ENCODE assay signal across 10 cellular contexts in genomic region chr1:169309178-169310166, GRCh38. TPM values are rescaled to one million over a fixed set of nuclear protein-coding genes. Genes with fewer than 3 reads are reported as not detected.
DNase-seq lines count a peak whose midpoint lies in the region; ATAC-seq, FAIRE-seq and TF ChIP-seq lines count a peak whose summit lies in the region.
"Had no signal": no experiment of that assay in that cellular context is flagged by ENCODE, and none has a peak within 500 bp of the region (broad histone marks: within the 10 kb centered on the region; RNA-seq: fewer than 3 reads in every experiment).

No MANE protein-coding gene starts in this region.

- peaks cover 17% of the 10 kb centered on the region for H3K4me1 Mint-ChIP-seq in activated naive CD8-positive, alpha-beta T cell treated with anti-CD3 and anti-CD28 coated beads, Interleukin-2, amount 10 ng/mL, durations not matched to agents 7 days and 5 days

- peak; percentile 83 for ATAC-seq in GM19023 (IDR thresholded peaks at IDR 0.05; ENCODE audit: unreplicated experiment)
- ATAC-seq in HG03135 (IDR thresholded peaks at IDR 0.05; ENCODE audit: unreplicated experiment): peak; percentile 83
- ATAC-seq in activated naive CD8-positive, alpha-beta T cell treated with anti-CD3 and anti-CD28 coated beads, Interleukin-2, amount 10 ng/mL, durations not matched to agents 7 days and 5 days (ENCODE audit: low read depth): peak; percentile 75

- peaks cover 32% of the 10 kb centered on the region for H3K36me3 Mint-ChIP-seq in activated naive CD8-positive, alpha-beta T cell treated with anti-CD3 and anti-CD28 coated beads, Interleukin-2, amount 10 ng/mL, durations not matched to agents 7 days and 5 days

- H3K36me3 ChIP-seq in A673 (ENCODE audit: insufficient read depth, low read length, poor library complexity, severe bottlenecking): no peaks in the 10 kb centered on the region
- H3K36me3 ChIP-seq: MG63 had no signal

- no peak overlapping the region for H3K4me3 ChIP-seq in A673 (ENCODE audit: low read depth, low read length, poor library complexity, severe bottlenecking)
- H3K4me3 ChIP-seq: lung, MG63 had no signal

- no peak for FAIRE-seq in urothelium cell line (lab: Jason Lieb, UNC)

- H3K27ac ChIP-seq in A673 (ENCODE audit: low read depth, low read length, poor library complexity, severe bottlenecking): no peak overlapping the region

- no TSS peak for BruUV-seq in A673 (replicated peaks; lab: Mats Ljungman, UMichigan)

- CTCF ChIA-PET in A673 (lab: Charles Lee): no interaction called here

- no peaks in the 10 kb centered on the region for H3K27me3 Mint-ChIP-seq in activated naive CD8-positive, alpha-beta T cell treated with anti-CD3 and anti-CD28 coated beads, Interleukin-2, amount 10 ng/mL, durations not matched to agents 7 days and 5 days

- H3K27ac Mint-ChIP-seq in activated naive CD8-positive, alpha-beta T cell treated with anti-CD3 and anti-CD28 coated beads, Interleukin-2, amount 10 ng/mL, durations not matched to agents 7 days and 5 days: peak overlapping the region; percentile 75

- DNase-seq in A673 (ENCODE audit: low spot score) (peak; percentile 45), urothelium cell line (ENCODE audit: low spot score) (no peak), hepatic stellate cell (ENCODE audit: low spot score) (no peak), DMS114 treated with DMSO at 0.1 percent for 48 hours (lab: John Stamatoyannopoulos, UW; ENCODE audit: unreplicated experiment) (no peak)
- DNase-seq in activated naive CD8-positive, alpha-beta T cell treated with anti-CD3 and anti-CD28 coated beads, Interleukin-2, amount 10 ng/mL, durations not matched to agents 7 days and 5 days: no peak
- DNase-seq in stimulated activated CD4-positive, alpha-beta T cell treated with anti-CD3 and anti-CD28 coated beads, Interleukin-15, amount 100 ng/mL, for 24 hours: no peak
- DNase-seq: MG63 had no signal

- POLR2A ChIA-PET in A673 (lab: Charles Lee; ENCODE audit: low non-redundant PET): no interaction called here
- POLR2A ChIA-PET in activated naive CD8-positive, alpha-beta T cell treated with anti-CD3 and anti-CD28 coated beads, Interleukin-2, amount 10 ng/mL, durations not matched to agents 7 days and 5 days (lab: Charles Lee): interaction anchor here (0.6 kb wide), 1 partner anchor 146 kb away, joined by 3 read pairs; no protein-coding TSS in a partner anchor

- H3K4me3 Mint-ChIP-seq in activated naive CD8-positive, alpha-beta T cell treated with anti-CD3 and anti-CD28 coated beads, Interleukin-2, amount 10 ng/mL, durations not matched to agents 7 days and 5 days: peak overlapping the region; percentile 65

- H3K4me1 ChIP-seq in A673 (ENCODE audit: insufficient read depth, low read length, poor library complexity, severe bottlenecking): peaks cover 4% of the 10 kb centered on the region

- H3K27me3 ChIP-seq in A673 (replicated peaks; ENCODE audit: insufficient read depth, low read depth, low read length, poor library complexity): no peaks in the 10 kb centered on the region
- H3K27me3 ChIP-seq: MG63 had no signal

- no peaks in the 10 kb centered on the region for H3K9me3 ChIP-seq in A673 (ENCODE audit: low read depth, low read length, poor library complexity, severe bottlenecking)
- H3K9me3 ChIP-seq: MG63 had no signal

- TF ChIP-seq CTCF in A673 (conservative IDR thresholded peaks at IDR 0.05; ENCODE audit: low read depth, low read length): no peak

- intact Hi-C loops in A673 (cut with micrococcal nuclease; ENCODE audit: unreplicated experiment): no loop called here

- peaks cover 2% of the 10 kb centered on the region for H3K9me3 Mint-ChIP-seq in activated naive CD8-positive, alpha-beta T cell treated with anti-CD3 and anti-CD28 coated beads, Interleukin-2, amount 10 ng/mL, durations not matched to agents 7 days and 5 days

RNA-seq across cellular contexts. Expression of gene NME7, which starts 58.1 kb away (rescaled TPM):
- 26.4 and 34.2 TPM in 2 replicates for total RNA-seq in A673 (2021)
- 10 to 100 TPM; 14.7 to 24.7 TPM for total RNA-seq in activated naive CD8-positive, alpha-beta T cell treated with anti-CD3 and anti-CD28 coated beads, Interleukin-2, amount 10 ng/mL, durations not matched to agents 7 days and 5 days

RNA-seq across cellular contexts. Expression of gene BLZF1, which starts 58.5 kb away (rescaled TPM):
- total RNA-seq in A673 (2021): 20.3 and 22.5 TPM in 2 replicates
- 10 to 100 TPM; 31.6 to 33.5 TPM for total RNA-seq in activated naive CD8-positive, alpha-beta T cell treated with anti-CD3 and anti-CD28 coated beads, Interleukin-2, amount 10 ng/mL, durations not matched to agents 7 days and 5 days
